Comparison of ENCODE assay signal across 11 cellular contexts in the genomic region with DNA sequence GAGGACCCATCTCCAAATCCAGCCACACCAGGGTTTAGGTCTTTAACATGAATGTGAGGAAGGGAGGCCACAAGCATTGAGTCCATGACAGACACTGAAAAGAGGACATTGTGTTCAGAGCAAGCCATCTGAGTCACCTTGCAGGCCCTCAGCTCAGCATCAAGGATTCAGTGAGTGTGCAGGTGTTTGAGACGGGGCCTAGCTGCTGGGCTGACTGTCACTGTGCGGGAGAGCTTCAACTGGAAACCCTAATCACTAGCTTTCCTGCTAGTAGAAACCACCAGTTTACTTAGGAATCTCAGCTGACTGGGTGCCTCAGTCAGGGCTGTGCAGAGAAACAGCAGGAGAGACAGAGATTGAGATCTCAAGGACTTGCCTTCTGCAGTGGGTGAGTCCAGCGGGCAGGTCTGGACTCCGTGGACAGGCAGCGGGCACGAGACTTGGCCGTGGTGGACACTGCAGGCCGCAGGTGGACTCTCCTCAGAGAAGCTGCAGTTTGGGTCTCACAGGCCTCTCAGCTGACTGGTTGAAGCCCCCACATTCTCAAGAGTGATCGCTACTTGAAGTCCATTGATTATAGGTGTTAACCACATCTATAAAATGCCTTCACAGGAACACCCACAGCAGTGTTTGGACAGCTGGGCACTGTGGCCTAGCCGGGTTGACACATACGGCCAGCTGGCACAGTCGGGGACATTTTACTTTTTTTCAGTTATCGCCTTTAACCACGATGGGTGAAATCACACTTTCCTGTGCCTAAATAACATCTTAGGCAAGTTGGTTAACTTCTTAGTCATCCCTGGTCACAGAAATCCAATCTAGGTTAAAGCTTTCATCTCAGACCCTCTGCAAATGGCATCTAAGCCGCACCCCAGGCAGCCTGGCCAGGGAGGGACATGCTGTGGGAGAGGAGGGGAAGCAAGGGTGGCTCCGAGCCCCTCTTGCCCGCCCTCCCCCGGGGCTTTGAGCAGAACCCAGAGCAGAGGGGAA.
DNase-seq lines count a peak whose midpoint lies in the region; ATAC-seq and TF ChIP-seq lines count a peak whose summit lies in the region.
"Had no signal": no experiment of that assay in that cellular context is flagged by ENCODE, and none has a peak within 500 bp of the region (broad histone marks: within the 10 kb centered on the region; RNA-seq: fewer than 3 reads in every experiment).

No MANE protein-coding gene starts in this region.

- intact Hi-C loops in aorta (cut with DNase I): no loop called here
- intact Hi-C loops in colonic mucosa (cut with DNase I): no loop called here

- WGBS in aorta, 2 donors: 82 to 83% methylated on average over 18 of the region's 18 CpGs

- no peak for TF ChIP-seq POLR2A in erythroblast (IDR thresholded peaks at IDR 0.05; ENCODE audit: low read length)

- DNase-seq in stimulated activated CD4-positive, alpha-beta T cell treated with anti-CD3 and anti-CD28 coated beads, Interleukin-4, amount 100 ng/mL, for 24 hours: peak; percentile 32
- DNase-seq in stimulated activated CD4-positive, alpha-beta T cell treated with anti-CD3 and anti-CD28 coated beads, Interleukin-12 subunit alpha, Interleukin-12 subunit beta, amount 100 ng/mL, for 4 hours: no peak
- DNase-seq in activated CD4-positive, alpha-beta T cell treated with anti-CD3 and anti-CD28 coated beads, Interleukin-2, amount 50 U/mL, for 48 hours: peak; percentile 41 to 60
- DNase-seq in kidney tubule cell (ENCODE audit: low spot score) (peak; percentile 13), aorta (peak in 1 of 2 donors; percentile 36), colonic mucosa (no peak), erythroblast (lab: John Stamatoyannopoulos, UW) (no peak), substantia nigra (lab: John Stamatoyannopoulos, UW) (no peak)
- DNase-seq: NCI-H526 treated with DMSO at 0.1 percent for 48 hours, tibial artery, WERI-Rb-1 had no signal

- no peaks in the 10 kb centered on the region for H3K27me3 ChIP-seq in aorta (ENCODE audit: control insufficient read depth in 1 of 2, insufficient read depth in 2 of 2, low read length in 1 of 2)
- H3K27me3 ChIP-seq in colonic mucosa: no peaks in the 10 kb centered on the region
- H3K27me3 ChIP-seq: tibial artery had no signal

- H3K36me3 ChIP-seq in aorta (ENCODE audit: control insufficient read depth in 1 of 2, insufficient read depth in 2 of 2, low read length in 1 of 2): peaks cover under 1 to 1% of the 10 kb centered on the region in 2 donors
- H3K36me3 ChIP-seq in colonic mucosa: peaks cover 1% of the 10 kb centered on the region

- H3K4me3 ChIP-seq in aorta (ENCODE audit: low read length in 2 of 2) (no peak overlapping the region), colonic mucosa (no peak overlapping the region)
- H3K4me3 ChIP-seq: tibial artery had no signal

- H3K4me1 ChIP-seq in aorta (ENCODE audit: control insufficient read depth in 1 of 2, insufficient read depth in 2 of 2, low read length in 2 of 2) (no peaks in the 10 kb centered on the region), colonic mucosa (peaks cover 12% of the 10 kb centered on the region)

- no peak for TF ChIP-seq CTCF in colonic mucosa (IDR thresholded peaks at IDR 0.05)

- H3K9me3 ChIP-seq in aorta (ENCODE audit: control insufficient read depth, low read length) (no peaks in the 10 kb centered on the region), colonic mucosa (no peaks in the 10 kb centered on the region)
- H3K9me3 ChIP-seq: tibial artery had no signal

- H3K27ac ChIP-seq in aorta (ENCODE audit: low read depth in 1 of 2, low read length in 2 of 2) (no peak overlapping the region), colonic mucosa (no peak overlapping the region), substantia nigra (ENCODE audit: low read depth, low read length, poor library complexity, severe bottlenecking) (no peak overlapping the region)
- H3K27ac ChIP-seq: tibial artery, WERI-Rb-1 had no signal

- peak; percentile 36 for ATAC-seq in aorta (ENCODE audit: low FRiP score)

- no peak overlapping the region for H3K9ac ChIP-seq in colonic mucosa (ENCODE audit: low read depth in 2 of 2, low read length in 2 of 2)

Comparison
In these comparisons a context has a peak if more than half of its experiments do, and no peak if none do; other contexts are left out.
1. DNase-seq: peak in stimulated activated CD4-positive, alpha-beta T cell treated with anti-CD3 and anti-CD28 coated beads, Interleukin-4, amount 100 ng/mL, for 24 hours (single experiment), activated CD4-positive, alpha-beta T cell treated with anti-CD3 and anti-CD28 coated beads, Interleukin-2, amount 50 U/mL, for 48 hours (2 of 2) and kidney tubule cell (single experiment); none in stimulated activated CD4-positive, alpha-beta T cell treated with anti-CD3 and anti-CD28 coated beads, Interleukin-12 subunit alpha, Interleukin-12 subunit beta, amount 100 ng/mL, for 4 hours (single experiment), colonic mucosa (single experiment), erythroblast (0 of 2) and substantia nigra (0 of 49).